9 cellular contexts compared by ENCODE assay signal in the genomic region with DNA sequence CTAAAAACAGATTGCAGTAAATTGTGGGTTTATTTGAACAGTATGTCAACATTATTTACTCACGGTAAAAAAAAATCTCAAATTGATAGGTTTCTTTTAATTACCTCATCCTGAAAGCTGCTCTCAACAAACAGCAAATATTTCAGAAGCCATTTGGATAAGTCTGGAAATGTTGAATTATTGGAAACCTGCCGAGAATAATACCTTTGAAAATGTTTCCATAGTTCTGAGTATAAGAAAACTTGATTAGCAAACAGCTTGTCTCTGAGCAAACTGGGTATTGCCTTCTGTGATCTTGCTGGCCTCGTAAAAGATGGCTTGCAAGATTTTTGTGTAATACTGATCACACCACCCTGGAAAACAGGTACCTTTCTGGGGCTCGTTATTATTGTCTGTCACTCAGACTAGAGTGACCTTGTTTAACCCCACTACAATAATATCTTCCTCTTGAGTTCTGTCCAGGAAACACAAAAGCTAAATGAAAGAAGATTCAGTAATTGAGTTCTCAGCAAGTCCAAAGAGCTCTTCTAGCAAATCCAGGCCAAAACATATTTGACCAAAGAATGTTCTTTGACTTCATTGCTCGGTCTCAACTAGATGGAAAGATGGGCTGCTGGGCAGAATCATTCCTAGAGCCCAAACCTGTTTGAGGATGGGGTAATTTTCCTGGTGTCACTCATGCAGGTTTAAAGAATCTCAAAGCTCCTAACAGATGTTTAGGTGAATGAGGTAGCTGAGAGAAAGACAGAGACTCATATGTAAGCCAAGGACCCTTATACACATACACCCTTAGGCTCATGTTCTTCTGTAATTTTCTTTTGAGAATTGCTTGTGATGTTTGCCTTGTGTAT.
DNase-seq lines count a peak whose midpoint lies in the region; ATAC-seq and TF ChIP-seq lines count a peak whose summit lies in the region.
"Had no signal": no experiment of that assay in that cellular context is flagged by ENCODE, and none has a peak within 500 bp of the region (broad histone marks: within the 10 kb centered on the region; RNA-seq: fewer than 3 reads in every experiment).

No MANE protein-coding gene starts in this region.

- peak overlapping the region; percentile 87 for H3K4me3 Mint-ChIP-seq in activated naive CD8-positive, alpha-beta T cell treated with anti-CD3 and anti-CD28 coated beads for 36 hours

- no peak for TF ChIP-seq CTCF in HL-60 (IDR thresholded peaks at IDR 0.05; ENCODE audit: insufficient read depth, low read length)
- no peak for TF ChIP-seq CTCF in right lobe of liver (IDR thresholded peaks at IDR 0.05)
- TF ChIP-seq CTCF in uterus (IDR thresholded peaks at IDR 0.05): no peak

- peak overlapping the region; percentile 77 for H3K4me3 ChIP-seq in ACC112 (ENCODE audit: low read depth, low read length)
- peak overlapping the region; percentile 19 for H3K4me3 ChIP-seq in HL-60 (replicated peaks; ENCODE audit: insufficient read depth, low read length)
- H3K4me3 ChIP-seq in right lobe of liver: peak overlapping the region; percentile 38 to 60 (median 60)
- H3K4me3 ChIP-seq in uterus: peak overlapping the region; percentile 47 to 50
- H3K4me3 ChIP-seq: cardiac muscle cell had no signal

- no peak for DNase-seq in HL-60 (ENCODE audit: low read depth in 1 of 2, low spot score in 1 of 2)
- no peak for DNase-seq in activated naive CD8-positive, alpha-beta T cell treated with anti-CD3 and anti-CD28 coated beads for 36 hours
- no peak for DNase-seq in right lobe of liver
- no peak for DNase-seq in uterus
- DNase-seq in NCI-H526 treated with DMSO at 0.1 percent for 48 hours (lab: John Stamatoyannopoulos, UW): no peak
- no peak for DNase-seq in CD1c-positive myeloid dendritic cell (ENCODE audit: extremely low spot score)

- 13% methylated on average over 5 of the region's 5 CpGs for WGBS in right lobe of liver (ENCODE audit: insufficient coverage, low coverage, low lambda C conversion rate, missing lambda C conversion rate)

- peaks cover 30% of the 10 kb centered on the region for H3K27me3 Mint-ChIP-seq in activated naive CD8-positive, alpha-beta T cell treated with anti-CD3 and anti-CD28 coated beads for 36 hours

- intact Hi-C loops in right lobe of liver (cut with DNase I) (no loop called here), uterus (cut with DNase I; ENCODE audit: low total_unique reads) (no loop called here)

- peak overlapping the region; percentile 80 for H3K27ac Mint-ChIP-seq in activated naive CD8-positive, alpha-beta T cell treated with anti-CD3 and anti-CD28 coated beads for 36 hours

- H3K79me2 ChIP-seq in ACC112 (ENCODE audit: control insufficient read depth, insufficient read depth, low read length, unreplicated experiment): no peaks in the 10 kb centered on the region

- peaks cover 1% of the 10 kb centered on the region for H3K36me3 Mint-ChIP-seq in activated naive CD8-positive, alpha-beta T cell treated with anti-CD3 and anti-CD28 coated beads for 36 hours

- peaks cover 24% of the 10 kb centered on the region for H3K4me1 ChIP-seq in ACC112 (ENCODE audit: control insufficient read depth, insufficient read depth, low read length, unreplicated experiment)
- H3K4me1 ChIP-seq in right lobe of liver: peaks cover 0 to 15% (median 6%) of the 10 kb centered on the region in 4 donors
- H3K4me1 ChIP-seq in uterus: peaks cover 0 to 8% of the 10 kb centered on the region in 2 donors

- peak; percentile 23 to 58 (median 47) for ATAC-seq in right lobe of liver
- no peak for ATAC-seq in HG03280 (IDR thresholded peaks at IDR 0.05; ENCODE audit: unreplicated experiment)

- H3K9me3 ChIP-seq in right lobe of liver (no peaks in the 10 kb centered on the region), uterus (no peaks in the 10 kb centered on the region)

- peak overlapping the region; percentile 82 for H2AFZ ChIP-seq in ACC112 (ENCODE audit: low read length, unreplicated experiment)

- H3K4me1 Mint-ChIP-seq in activated naive CD8-positive, alpha-beta T cell treated with anti-CD3 and anti-CD28 coated beads for 36 hours: peaks cover 16% of the 10 kb centered on the region

- peak overlapping the region; percentile 86 for H3K27ac ChIP-seq in ACC112 (ENCODE audit: low read depth, low read length)
- H3K27ac ChIP-seq in HL-60 (replicated peaks): no peak overlapping the region
- H3K27ac ChIP-seq in right lobe of liver: peak overlapping the region; percentile 90 to 99 (median 97)
- peak overlapping the region; percentile 92 to 95 for H3K27ac ChIP-seq in uterus
- H3K27ac ChIP-seq: cardiac muscle cell had no signal

- H3K36me3 ChIP-seq in ACC112 (ENCODE audit: insufficient read depth, low read length) (no peaks in the 10 kb centered on the region), right lobe of liver (no peaks in the 10 kb centered on the region), uterus (no peaks in the 10 kb centered on the region)
- H3K36me3 ChIP-seq: cardiac muscle cell had no signal

- no peaks in the 10 kb centered on the region for H3K9me3 Mint-ChIP-seq in activated naive CD8-positive, alpha-beta T cell treated with anti-CD3 and anti-CD28 coated beads for 36 hours

- TF ChIP-seq POLR2A in right lobe of liver (IDR thresholded peaks at IDR 0.05) (no peak), uterus (IDR thresholded peaks at IDR 0.05) (no peak)

- H3K27me3 ChIP-seq in ACC112 (ENCODE audit: insufficient read depth, low read length) (no peaks in the 10 kb centered on the region), HL-60 (ENCODE audit: insufficient read depth, poor library complexity, severe bottlenecking) (peaks cover 2% of the 10 kb centered on the region), right lobe of liver (no peaks in the 10 kb centered on the region), uterus (no peaks in the 10 kb centered on the region)
- H3K27me3 ChIP-seq: cardiac muscle cell had no signal

Comparison
In these comparisons a context has a peak if more than half of its experiments do, and no peak if none do; other contexts are left out.
1. H3K4me3 ChIP-seq: peak in every context shown above with its lines; median percentile 77 in ACC112; 60 in right lobe of liver; 48 in uterus; 19 in HL-60.